In the genomic region with DNA sequence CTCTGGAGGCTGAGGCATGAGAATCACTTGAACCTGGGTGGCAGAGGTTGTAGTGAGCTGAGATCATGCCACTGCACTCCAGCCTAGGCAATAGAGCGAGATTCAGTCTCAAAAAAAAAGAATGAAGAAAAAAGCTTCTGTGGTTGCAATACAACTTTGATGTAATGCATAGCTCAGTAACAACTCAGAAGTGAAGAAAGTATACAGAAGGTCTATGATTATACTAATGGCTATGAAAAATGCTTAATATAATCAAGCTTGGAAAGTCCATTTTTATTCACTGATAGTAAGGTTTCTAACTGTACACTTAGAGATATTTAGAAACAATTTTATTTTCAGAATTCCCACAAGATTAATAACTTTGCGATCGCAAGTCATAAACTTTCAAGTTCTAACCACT, we compare ENCODE assay signal across 1 cellular context.
TF ChIP-seq lines count a peak whose summit lies in the region.

No MANE protein-coding gene starts in this region.

TF ChIP-seq in HepG2, 621 proteins besides CTCF, POLR2A, EP300 and RAD21:
- TF ChIP-seq, protein P1, sequence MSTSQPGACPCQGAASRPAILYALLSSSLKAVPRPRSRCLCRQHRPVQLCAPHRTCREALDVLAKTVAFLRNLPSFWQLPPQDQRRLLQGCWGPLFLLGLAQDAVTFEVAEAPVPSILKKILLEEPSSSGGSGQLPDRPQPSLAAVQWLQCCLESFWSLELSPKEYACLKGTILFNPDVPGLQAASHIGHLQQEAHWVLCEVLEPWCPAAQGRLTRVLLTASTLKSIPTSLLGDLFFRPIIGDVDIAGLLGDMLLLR (CRISPR knock-in tag; IDR thresholded peaks at IDR 0.05), result no peak
- TF ChIP-seq, protein P2, sequence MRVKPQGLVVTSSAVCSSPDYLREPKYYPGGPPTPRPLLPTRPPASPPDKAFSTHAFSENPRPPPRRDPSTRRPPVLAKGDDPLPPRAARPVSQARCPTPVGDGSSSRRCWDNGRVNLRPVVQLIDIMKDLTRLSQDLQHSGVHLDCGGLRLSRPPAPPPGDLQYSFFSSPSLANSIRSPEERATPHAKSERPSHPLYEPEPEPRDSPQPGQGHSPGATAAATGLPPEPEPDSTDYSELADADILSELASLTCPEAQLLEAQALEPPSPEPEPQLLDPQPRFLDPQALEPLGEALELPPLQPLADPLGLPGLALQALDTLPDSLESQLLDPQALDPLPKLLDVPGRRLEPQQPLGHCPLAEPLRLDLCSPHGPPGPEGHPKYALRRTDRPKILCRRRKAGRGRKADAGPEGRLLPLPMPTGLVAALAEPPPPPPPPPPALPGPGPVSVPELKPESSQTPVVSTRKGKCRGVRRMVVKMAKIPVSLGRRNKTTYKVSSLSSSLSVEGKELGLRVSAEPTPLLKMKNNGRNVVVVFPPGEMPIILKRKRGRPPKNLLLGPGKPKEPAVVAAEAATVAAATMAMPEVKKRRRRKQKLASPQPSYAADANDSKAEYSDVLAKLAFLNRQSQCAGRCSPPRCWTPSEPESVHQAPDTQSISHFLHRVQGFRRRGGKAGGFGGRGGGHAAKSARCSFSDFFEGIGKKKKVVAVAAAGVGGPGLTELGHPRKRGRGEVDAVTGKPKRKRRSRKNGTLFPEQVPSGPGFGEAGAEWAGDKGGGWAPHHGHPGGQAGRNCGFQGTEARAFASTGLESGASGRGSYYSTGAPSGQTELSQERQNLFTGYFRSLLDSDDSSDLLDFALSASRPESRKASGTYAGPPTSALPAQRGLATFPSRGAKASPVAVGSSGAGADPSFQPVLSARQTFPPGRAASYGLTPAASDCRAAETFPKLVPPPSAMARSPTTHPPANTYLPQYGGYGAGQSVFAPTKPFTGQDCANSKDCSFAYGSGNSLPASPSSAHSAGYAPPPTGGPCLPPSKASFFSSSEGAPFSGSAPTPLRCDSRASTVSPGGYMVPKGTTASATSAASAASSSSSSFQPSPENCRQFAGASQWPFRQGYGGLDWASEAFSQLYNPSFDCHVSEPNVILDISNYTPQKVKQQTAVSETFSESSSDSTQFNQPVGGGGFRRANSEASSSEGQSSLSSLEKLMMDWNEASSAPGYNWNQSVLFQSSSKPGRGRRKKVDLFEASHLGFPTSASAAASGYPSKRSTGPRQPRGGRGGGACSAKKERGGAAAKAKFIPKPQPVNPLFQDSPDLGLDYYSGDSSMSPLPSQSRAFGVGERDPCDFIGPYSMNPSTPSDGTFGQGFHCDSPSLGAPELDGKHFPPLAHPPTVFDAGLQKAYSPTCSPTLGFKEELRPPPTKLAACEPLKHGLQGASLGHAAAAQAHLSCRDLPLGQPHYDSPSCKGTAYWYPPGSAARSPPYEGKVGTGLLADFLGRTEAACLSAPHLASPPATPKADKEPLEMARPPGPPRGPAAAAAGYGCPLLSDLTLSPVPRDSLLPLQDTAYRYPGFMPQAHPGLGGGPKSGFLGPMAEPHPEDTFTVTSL (CRISPR knock-in tag; IDR thresholded peaks at IDR 0.05; ENCODE audit: borderline replicate concordance), result no peak
- TF ChIP-seq, protein P3, sequence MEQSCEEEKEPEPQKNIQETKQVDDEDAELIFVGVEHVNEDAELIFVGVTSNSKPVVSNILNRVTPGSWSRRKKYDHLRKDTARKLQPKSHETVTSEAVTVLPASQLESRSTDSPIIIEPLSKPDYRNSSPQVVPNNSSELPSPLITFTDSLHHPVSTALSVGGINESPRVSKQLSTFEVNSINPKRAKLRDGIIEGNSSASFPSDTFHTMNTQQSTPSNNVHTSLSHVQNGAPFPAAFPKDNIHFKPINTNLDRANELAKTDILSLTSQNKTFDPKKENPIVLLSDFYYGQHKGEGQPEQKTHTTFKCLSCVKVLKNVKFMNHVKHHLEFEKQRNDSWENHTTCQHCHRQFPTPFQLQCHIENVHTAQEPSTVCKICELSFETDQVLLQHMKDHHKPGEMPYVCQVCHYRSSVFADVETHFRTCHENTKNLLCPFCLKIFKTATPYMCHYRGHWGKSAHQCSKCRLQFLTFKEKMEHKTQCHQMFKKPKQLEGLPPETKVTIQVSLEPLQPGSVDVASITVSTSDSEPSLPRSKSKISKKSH (CRISPR knock-in tag; IDR thresholded peaks at IDR 0.05; ENCODE audit: borderline replicate concordance), result no peak
- TF ChIP-seq, protein P4, sequence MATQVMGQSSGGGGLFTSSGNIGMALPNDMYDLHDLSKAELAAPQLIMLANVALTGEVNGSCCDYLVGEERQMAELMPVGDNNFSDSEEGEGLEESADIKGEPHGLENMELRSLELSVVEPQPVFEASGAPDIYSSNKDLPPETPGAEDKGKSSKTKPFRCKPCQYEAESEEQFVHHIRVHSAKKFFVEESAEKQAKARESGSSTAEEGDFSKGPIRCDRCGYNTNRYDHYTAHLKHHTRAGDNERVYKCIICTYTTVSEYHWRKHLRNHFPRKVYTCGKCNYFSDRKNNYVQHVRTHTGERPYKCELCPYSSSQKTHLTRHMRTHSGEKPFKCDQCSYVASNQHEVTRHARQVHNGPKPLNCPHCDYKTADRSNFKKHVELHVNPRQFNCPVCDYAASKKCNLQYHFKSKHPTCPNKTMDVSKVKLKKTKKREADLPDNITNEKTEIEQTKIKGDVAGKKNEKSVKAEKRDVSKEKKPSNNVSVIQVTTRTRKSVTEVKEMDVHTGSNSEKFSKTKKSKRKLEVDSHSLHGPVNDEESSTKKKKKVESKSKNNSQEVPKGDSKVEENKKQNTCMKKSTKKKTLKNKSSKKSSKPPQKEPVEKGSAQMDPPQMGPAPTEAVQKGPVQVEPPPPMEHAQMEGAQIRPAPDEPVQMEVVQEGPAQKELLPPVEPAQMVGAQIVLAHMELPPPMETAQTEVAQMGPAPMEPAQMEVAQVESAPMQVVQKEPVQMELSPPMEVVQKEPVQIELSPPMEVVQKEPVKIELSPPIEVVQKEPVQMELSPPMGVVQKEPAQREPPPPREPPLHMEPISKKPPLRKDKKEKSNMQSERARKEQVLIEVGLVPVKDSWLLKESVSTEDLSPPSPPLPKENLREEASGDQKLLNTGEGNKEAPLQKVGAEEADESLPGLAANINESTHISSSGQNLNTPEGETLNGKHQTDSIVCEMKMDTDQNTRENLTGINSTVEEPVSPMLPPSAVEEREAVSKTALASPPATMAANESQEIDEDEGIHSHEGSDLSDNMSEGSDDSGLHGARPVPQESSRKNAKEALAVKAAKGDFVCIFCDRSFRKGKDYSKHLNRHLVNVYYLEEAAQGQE (IDR thresholded peaks at IDR 0.05; ENCODE audit: borderline replicate concordance in 1 of 2, low read depth in 1 of 2, low read length in 2 of 2), result no peak
- no peak for TF ChIP-seq ZNF558 (CRISPR knock-in tag; IDR thresholded peaks at IDR 0.05; ENCODE audit: borderline replicate concordance)
- TF ChIP-seq TEAD3 (CRISPR knock-in tag; optimal IDR thresholded peaks at IDR 0.05; ENCODE audit: borderline replicate concordance), result no peak
- no peak for TF ChIP-seq FOXK1 (CRISPR knock-in tag; IDR thresholded peaks at IDR 0.05; ENCODE audit: borderline replicate concordance, low read depth)
- TF ChIP-seq ZMYM3 (CRISPR knock-in tag; IDR thresholded peaks at IDR 0.05), result no peak
- TF ChIP-seq SOX5 (CRISPR knock-in tag; IDR thresholded peaks at IDR 0.05; ENCODE audit: borderline replicate concordance), result no peak
- no peak for TF ChIP-seq SRSF9 (IDR thresholded peaks at IDR 0.05; ENCODE audit: borderline replicate concordance, insufficient read depth, low read depth, low read length, poor library complexity, severe bottlenecking)
- TF ChIP-seq, protein P5, sequence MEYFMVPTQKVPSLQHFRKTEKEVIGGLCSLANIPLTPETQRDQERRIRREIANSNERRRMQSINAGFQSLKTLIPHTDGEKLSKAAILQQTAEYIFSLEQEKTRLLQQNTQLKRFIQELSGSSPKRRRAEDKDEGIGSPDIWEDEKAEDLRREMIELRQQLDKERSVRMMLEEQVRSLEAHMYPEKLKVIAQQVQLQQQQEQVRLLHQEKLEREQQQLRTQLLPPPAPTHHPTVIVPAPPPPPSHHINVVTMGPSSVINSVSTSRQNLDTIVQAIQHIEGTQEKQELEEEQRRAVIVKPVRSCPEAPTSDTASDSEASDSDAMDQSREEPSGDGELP (IDR thresholded peaks at IDR 0.05; ENCODE audit: borderline replicate concordance, low read depth), result no peak
- TF ChIP-seq, protein P6, sequence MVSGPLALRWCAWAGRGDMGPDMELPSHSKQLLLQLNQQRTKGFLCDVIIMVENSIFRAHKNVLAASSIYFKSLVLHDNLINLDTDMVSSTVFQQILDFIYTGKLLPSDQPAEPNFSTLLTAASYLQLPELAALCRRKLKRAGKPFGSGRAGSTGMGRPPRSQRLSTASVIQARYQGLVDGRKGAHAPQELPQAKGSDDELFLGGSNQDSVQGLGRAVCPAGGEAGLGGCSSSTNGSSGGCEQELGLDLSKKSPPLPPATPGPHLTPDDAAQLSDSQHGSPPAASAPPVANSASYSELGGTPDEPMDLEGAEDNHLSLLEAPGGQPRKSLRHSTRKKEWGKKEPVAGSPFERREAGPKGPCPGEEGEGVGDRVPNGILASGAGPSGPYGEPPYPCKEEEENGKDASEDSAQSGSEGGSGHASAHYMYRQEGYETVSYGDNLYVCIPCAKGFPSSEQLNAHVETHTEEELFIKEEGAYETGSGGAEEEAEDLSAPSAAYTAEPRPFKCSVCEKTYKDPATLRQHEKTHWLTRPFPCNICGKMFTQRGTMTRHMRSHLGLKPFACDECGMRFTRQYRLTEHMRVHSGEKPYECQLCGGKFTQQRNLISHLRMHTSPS (CRISPR knock-in tag; IDR thresholded peaks at IDR 0.05; ENCODE audit: low read depth), result no peak
- no peak for TF ChIP-seq YEATS2 (CRISPR knock-in tag; IDR thresholded peaks at IDR 0.05; ENCODE audit: borderline replicate concordance)
- TF ChIP-seq, protein P7, sequence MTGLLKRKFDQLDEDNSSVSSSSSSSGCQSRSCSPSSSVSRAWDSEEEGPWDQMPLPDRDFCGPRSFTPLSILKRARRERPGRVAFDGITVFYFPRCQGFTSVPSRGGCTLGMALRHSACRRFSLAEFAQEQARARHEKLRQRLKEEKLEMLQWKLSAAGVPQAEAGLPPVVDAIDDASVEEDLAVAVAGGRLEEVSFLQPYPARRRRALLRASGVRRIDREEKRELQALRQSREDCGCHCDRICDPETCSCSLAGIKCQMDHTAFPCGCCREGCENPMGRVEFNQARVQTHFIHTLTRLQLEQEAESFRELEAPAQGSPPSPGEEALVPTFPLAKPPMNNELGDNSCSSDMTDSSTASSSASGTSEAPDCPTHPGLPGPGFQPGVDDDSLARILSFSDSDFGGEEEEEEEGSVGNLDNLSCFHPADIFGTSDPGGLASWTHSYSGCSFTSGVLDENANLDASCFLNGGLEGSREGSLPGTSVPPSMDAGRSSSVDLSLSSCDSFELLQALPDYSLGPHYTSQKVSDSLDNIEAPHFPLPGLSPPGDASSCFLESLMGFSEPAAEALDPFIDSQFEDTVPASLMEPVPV (CRISPR knock-in tag; IDR thresholded peaks at IDR 0.05), result no peak
- no peak for TF ChIP-seq RFX5 (IDR thresholded peaks at IDR 0.05; ENCODE audit: low read depth, low read length)
- no peak for TF ChIP-seq SAFB2 (CRISPR knock-in tag; IDR thresholded peaks at IDR 0.05; ENCODE audit: borderline replicate concordance, low read depth)
